Comparison of ENCODE assay signal across 1 cellular context in genomic region chr7:22549667-22550513, GRCh38.
TF ChIP-seq lines count a peak whose summit lies in the region.

No MANE protein-coding gene starts in this region.

TF ChIP-seq in WTC11, 78 proteins besides CTCF, POLR2A, EP300 and RAD21 (continued from another document):
- no peak for TF ChIP-seq ZNF425 (CRISPR knock-in tag; conservative IDR thresholded peaks at IDR 0.05)
- TF ChIP-seq HMGXB4 (CRISPR knock-in tag; IDR thresholded peaks at IDR 0.05): peak; percentile 89
- TF ChIP-seq SP1 (CRISPR knock-in tag; conservative IDR thresholded peaks at IDR 0.05): peak; percentile 83; the same call in 1 of the 2 replicates
- no peak for TF ChIP-seq RELA (CRISPR knock-in tag; IDR thresholded peaks at IDR 0.05; ENCODE audit: borderline replicate concordance)
- TF ChIP-seq CBFB (CRISPR knock-in tag; IDR thresholded peaks at IDR 0.05; ENCODE audit: low read depth): 0 out of 2 replicates have a peak, but pooled peaks have one; percentile 17
- TF ChIP-seq HMGA2 (CRISPR knock-in tag; IDR thresholded peaks at IDR 0.05): no peak
- TF ChIP-seq RORB (CRISPR knock-in tag; IDR thresholded peaks at IDR 0.05): no peak
- TF ChIP-seq MAX (CRISPR knock-in tag; IDR thresholded peaks at IDR 0.05): peak; percentile 65
- TF ChIP-seq E2F1 (CRISPR knock-in tag; IDR thresholded peaks at IDR 0.05): 0 out of 2 replicates have a peak, but pooled peaks have one; percentile 40
- no peak for TF ChIP-seq ZNF512 (CRISPR knock-in tag; IDR thresholded peaks at IDR 0.05; ENCODE audit: borderline replicate concordance)
- TF ChIP-seq ZNF423 (CRISPR knock-in tag; IDR thresholded peaks at IDR 0.05): no peak
